Comparison of ENCODE assay signal across 25 cellular contexts in the genomic region with DNA sequence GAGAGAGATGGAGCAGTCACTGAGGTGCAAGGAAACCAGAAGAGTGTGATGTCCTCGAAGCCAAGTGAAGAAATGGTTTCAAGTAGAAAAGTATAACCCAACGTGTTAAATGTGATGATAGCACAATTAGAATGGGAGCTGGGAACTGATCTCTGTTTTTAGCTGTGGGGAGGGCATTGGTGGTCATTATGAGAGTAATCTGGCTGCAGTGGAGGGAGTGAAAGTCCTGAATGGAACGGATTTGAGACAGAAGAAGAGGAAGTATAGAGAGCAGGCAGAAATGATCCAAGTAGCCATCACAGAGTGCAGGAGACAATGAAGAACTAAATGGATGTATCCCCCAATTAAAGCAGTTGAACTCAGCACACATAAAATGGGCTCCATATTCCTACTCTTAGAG.
"Had no signal": no experiment of that assay in that cellular context is flagged by ENCODE, and none has a peak within 500 bp of the region (broad histone marks: within the 10 kb centered on the region; RNA-seq: fewer than 3 reads in every experiment).

No MANE protein-coding gene starts in this region.

- H3K36me3 ChIP-seq: ascending aorta, SJSA1 had no signal

- H3K27ac ChIP-seq: ascending aorta, SJSA1 had no signal

- H3K9me3 ChIP-seq: ascending aorta, SJSA1, SK-N-SH had no signal

- H3K4me3 ChIP-seq: ascending aorta, SJSA1 had no signal

- H3K4me1 ChIP-seq: ascending aorta, SJSA1 had no signal

- DNase-seq: activated CD4-positive, alpha-beta T cell treated with anti-CD3 and anti-CD28 coated beads, Interleukin-2, amount 10 ng/mL, durations not matched to agents 24 days and 14 days; activated CD4-positive, alpha-beta T cell treated with anti-CD3 and anti-CD28 coated beads, Interleukin-2, amount 50 U/mL, for 4 hours; activated CD8-positive, alpha-beta T cell treated with anti-CD3 and anti-CD28 coated beads for 36 hours; activated gamma-delta T cell; activated naive CD4-positive, alpha-beta T cell treated with Interleukin-2 at 50 U/mL for 16 hours; activated naive CD8-positive, alpha-beta T cell treated with anti-CD3 and anti-CD28 coated beads, Interleukin-2, amount 10 ng/mL, durations not matched to agents 7 days and 5 days; activated T-cell treated with anti-CD3 and anti-CD28 coated beads, Interleukin-2, amount 50 U/mL, for 1 hour; activated T-cell treated with anti-CD3 and anti-CD28 coated beads, Interleukin-2, amount 50 U/mL, for 72 hours; amygdala; MM.1S; MV-4-11; NCI-H1092; NCI-H1436 treated with DMSO at 0.1 percent for 48 hours; NCI-H1694 treated with DMSO at 0.1 percent for 48 hours; NCI-H2029; NCI-H345; NCI-H524 treated with DMSO at 0.1 percent for 48 hours; SHP77 treated with DMSO at 0.1 percent for 48 hours; SK-N-SH; T-cell; T-helper 2 cell; T-helper 9 cell had no signal

- H3K27me3 ChIP-seq: ascending aorta, SJSA1 had no signal

- ATAC-seq: activated CD8-positive, alpha-beta T cell treated with anti-CD3 and anti-CD28 coated beads for 36 hours; activated T-cell treated with anti-CD3 and anti-CD28 coated beads, Interleukin-2, amount 50 U/mL, for 72 hours; Panc1; T-cell had no signal
